11 cellular contexts compared by ENCODE assay signal in genomic region chr1:154335351-154335714, GRCh38. TPM values are rescaled to one million over a fixed set of nuclear protein-coding genes. Genes with fewer than 3 reads are reported as not detected.
DNase-seq lines count a peak whose midpoint lies in the region; ATAC-seq and TF ChIP-seq lines count a peak whose summit lies in the region.
"Had no signal": no experiment of that assay in that cellular context is flagged by ENCODE, and none has a peak within 500 bp of the region (broad histone marks: within the 10 kb centered on the region; RNA-seq: fewer than 3 reads in every experiment).

No MANE protein-coding gene starts in this region.

- DNase-seq in GM23248 = no peak
- no peak for DNase-seq in activated naive CD8-positive, alpha-beta T cell treated with anti-CD3 and anti-CD28 coated beads for 36 hours
- no peak for DNase-seq in natural killer cell treated with Interleukin-12 subunit alpha and Interleukin-12 subunit beta and Interleukin-15 and Interleukin-18, amount 100 ng/mL, for 72 hours (ENCODE audit: low spot score)
- DNase-seq in breast epithelium (ENCODE audit: low spot score in 2 of 2) = no peak
- DNase-seq in hippocampal formation (lab: John Stamatoyannopoulos, UW) = no peak
- no peak for DNase-seq in AG08396 (ENCODE audit: low spot score)

- in situ Hi-C loops in GM23248 (cut with MboI) = no loop called here

- intact Hi-C loops in breast epithelium (cut with DNase I; ENCODE audit: low total_unique reads) = no loop called here

- no peak for ATAC-seq in natural killer cell treated with Interleukin-12 subunit alpha and Interleukin-12 subunit beta and Interleukin-15 and Interleukin-18, amount 100 ng/mL, for 72 hours
- ATAC-seq in GM18519 (IDR thresholded peaks at IDR 0.05; ENCODE audit: low FRiP score, unreplicated experiment) = no peak

- H3K27ac ChIP-seq in C4-2B (peak overlapping the region; percentile 71), GM23248 (peak overlapping the region; percentile 77; the same call in 1 of the 2 replicates), breast epithelium (peak overlapping the region in 1 of 2 donors; percentile 23)
- H3K27ac ChIP-seq: pancreas had no signal

- H2AFZ ChIP-seq in GM23248 = no peak overlapping the region

- peaks cover 12% of the 10 kb centered on the region for H3K4me1 ChIP-seq in GM23248 (ENCODE audit: insufficient read depth)
- no peaks in the 10 kb centered on the region for H3K4me1 ChIP-seq in breast epithelium

- H3K4me2 ChIP-seq in GM23248 (ENCODE audit: unreplicated experiment) = peak overlapping the region; percentile 64

- no peaks in the 10 kb centered on the region for H3K27me3 ChIP-seq in GM23248 (replicated peaks; ENCODE audit: insufficient read depth)
- no peaks in the 10 kb centered on the region for H3K27me3 ChIP-seq in breast epithelium
- H3K27me3 ChIP-seq: heart left ventricle, pancreas had no signal

- peaks cover 43% of the 10 kb centered on the region for H3K36me3 Mint-ChIP-seq in activated naive CD8-positive, alpha-beta T cell treated with anti-CD3 and anti-CD28 coated beads for 36 hours
- peaks cover 16% of the 10 kb centered on the region for H3K36me3 Mint-ChIP-seq in natural killer cell treated with Interleukin-12 subunit alpha and Interleukin-12 subunit beta and Interleukin-15 and Interleukin-18, amount 100 ng/mL, for 72 hours

- no peaks in the 10 kb centered on the region for H3K9me3 Mint-ChIP-seq in activated naive CD8-positive, alpha-beta T cell treated with anti-CD3 and anti-CD28 coated beads for 36 hours
- H3K9me3 Mint-ChIP-seq in natural killer cell treated with Interleukin-12 subunit alpha and Interleukin-12 subunit beta and Interleukin-15 and Interleukin-18, amount 100 ng/mL, for 72 hours = no peaks in the 10 kb centered on the region

- peaks cover 48% of the 10 kb centered on the region for H3K79me2 ChIP-seq in GM23248 (ENCODE audit: insufficient read depth)

- H3K9me2 ChIP-seq in GM23248 (ENCODE audit: insufficient read depth) = no peaks in the 10 kb centered on the region

- H3F3A ChIP-seq in GM23248 (ENCODE audit: insufficient read depth) = peaks cover 49% of the 10 kb centered on the region

- peaks cover 48% of the 10 kb centered on the region for H3K4me1 Mint-ChIP-seq in activated naive CD8-positive, alpha-beta T cell treated with anti-CD3 and anti-CD28 coated beads for 36 hours
- peaks cover 37 to 41% of the 10 kb centered on the region in 2 donors for H3K4me1 Mint-ChIP-seq in natural killer cell treated with Interleukin-12 subunit alpha and Interleukin-12 subunit beta and Interleukin-15 and Interleukin-18, amount 100 ng/mL, for 72 hours (ENCODE audit: low read depth in 2 of 2)

- H3K4me3 Mint-ChIP-seq in activated naive CD8-positive, alpha-beta T cell treated with anti-CD3 and anti-CD28 coated beads for 36 hours = no peak overlapping the region
- no peak overlapping the region for H3K4me3 Mint-ChIP-seq in natural killer cell treated with Interleukin-12 subunit alpha and Interleukin-12 subunit beta and Interleukin-15 and Interleukin-18, amount 100 ng/mL, for 72 hours

- H3K36me3 ChIP-seq in GM23248 (ENCODE audit: low read depth) (peaks cover 72% of the 10 kb centered on the region), breast epithelium (no peaks in the 10 kb centered on the region)
- H3K36me3 ChIP-seq: pancreas had no signal

- no peaks in the 10 kb centered on the region; the same call in 1 of the 2 replicates for H4K20me1 ChIP-seq in GM23248 (ENCODE audit: insufficient read depth)

- H3K27ac Mint-ChIP-seq in activated naive CD8-positive, alpha-beta T cell treated with anti-CD3 and anti-CD28 coated beads for 36 hours = peak overlapping the region; percentile 91
- peak overlapping the region; percentile 34 to 71 for H3K27ac Mint-ChIP-seq in natural killer cell treated with Interleukin-12 subunit alpha and Interleukin-12 subunit beta and Interleukin-15 and Interleukin-18, amount 100 ng/mL, for 72 hours

- H3K9me3 ChIP-seq in GM23248 (ENCODE audit: low read depth) (no peaks in the 10 kb centered on the region), breast epithelium (no peaks in the 10 kb centered on the region)
- H3K9me3 ChIP-seq: heart left ventricle, pancreas had no signal

- peak; percentile 73 for TF ChIP-seq CTCF in C4-2B (conservative IDR thresholded peaks at IDR 0.05)
- TF ChIP-seq CTCF in breast epithelium (IDR thresholded peaks at IDR 0.05) = no peak

- no peak for TF ChIP-seq POLR2A in breast epithelium (IDR thresholded peaks at IDR 0.05)

- H3K4me3 ChIP-seq in GM23248 (no peak overlapping the region), breast epithelium (no peak overlapping the region)
- H3K4me3 ChIP-seq: heart left ventricle, pancreas had no signal

- H3K27me3 Mint-ChIP-seq in activated naive CD8-positive, alpha-beta T cell treated with anti-CD3 and anti-CD28 coated beads for 36 hours = no peaks in the 10 kb centered on the region
- H3K27me3 Mint-ChIP-seq in natural killer cell treated with Interleukin-12 subunit alpha and Interleukin-12 subunit beta and Interleukin-15 and Interleukin-18, amount 100 ng/mL, for 72 hours = no peaks in the 10 kb centered on the region
- H3K27me3 Mint-ChIP-seq: activated CD8-positive, alpha-beta memory T cell treated with anti-CD3 and anti-CD28 coated beads, Interleukin-2, amount 10 ng/mL, durations not matched to agents 7 days and 5 days had no signal

- H3K9ac ChIP-seq in GM23248 = no peak overlapping the region

- WGBS in GM23248 (ENCODE audit: low coverage in 1 of 2, low lambda C conversion rate in 2 of 2, missing lambda C conversion rate in 2 of 2), 2 experiments = 78% methylated on average over 4 of the region's 4 CpGs

RNA-seq across cellular contexts. Expression of gene ATP8B2, which starts 10.0 kb away (rescaled TPM):
- 200 and 203 TPM in 2 replicates for total RNA-seq in GM23248 (2014; rRNA removed; shearing (Covaris generic))
- polyA plus RNA-seq in GM23248 (2016; fragmentation: Nextera tagmentation; extraction: Ambion mirVana) = 17.6 and 20.1 TPM in 2 replicates
- total RNA-seq in activated naive CD8-positive, alpha-beta T cell treated with anti-CD3 and anti-CD28 coated beads for 36 hours = 10 to 100 TPM; 64.9 to 66.4 TPM
- 10 to 100 TPM; 29.2 to 60.6 TPM for total RNA-seq in natural killer cell treated with Interleukin-12 subunit alpha and Interleukin-12 subunit beta and Interleukin-15 and Interleukin-18, amount 100 ng/mL, for 72 hours
- total RNA-seq in breast epithelium = 10 to 100 TPM; 34.5 to 64.8 (median 61.3) TPM

RNA-seq across cellular contexts. Expression of gene AQP10, which starts 14.4 kb away (rescaled TPM):
- total RNA-seq in GM23248 (2014; rRNA removed; shearing (Covaris generic)) = not detected in 2 replicates
- polyA plus RNA-seq in GM23248 (2016; fragmentation: Nextera tagmentation; extraction: Ambion mirVana) = not detected in 2 replicates
- total RNA-seq in activated naive CD8-positive, alpha-beta T cell treated with anti-CD3 and anti-CD28 coated beads for 36 hours = not detected
- total RNA-seq in natural killer cell treated with Interleukin-12 subunit alpha and Interleukin-12 subunit beta and Interleukin-15 and Interleukin-18, amount 100 ng/mL, for 72 hours = not detected
- total RNA-seq in breast epithelium = under 1 TPM in 1 of 3 donors, not detected in 2; 0.44 TPM
- total RNA-seq: activated CD8-positive, alpha-beta memory T cell treated with anti-CD3 and anti-CD28 coated beads, Interleukin-2, amount 10 ng/mL, durations not matched to agents 7 days and 5 days had no signal
